ENCODE assay signal across 8 cellular contexts in the genomic region with DNA sequence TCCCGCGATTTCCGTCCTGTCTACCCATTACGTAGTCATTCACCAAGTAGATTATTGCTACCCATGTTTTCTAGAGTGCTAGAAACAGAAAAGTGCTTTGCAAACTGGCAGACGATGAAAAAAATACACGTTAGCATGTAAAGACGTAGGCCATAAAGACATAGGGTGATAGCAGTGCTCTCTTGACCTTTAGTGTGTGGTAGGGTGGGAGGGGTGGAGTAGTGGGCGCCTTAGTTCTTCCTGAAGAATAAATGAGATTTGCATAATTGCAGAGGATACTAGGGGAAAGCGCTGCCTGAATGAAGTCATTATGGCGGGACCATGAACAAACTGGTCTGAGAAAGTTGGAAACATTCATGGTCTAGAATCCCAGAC. TPM values are rescaled to one million over a fixed set of nuclear protein-coding genes. Genes with fewer than 3 reads are reported as not detected.
DNase-seq lines count a peak whose midpoint lies in the region; ATAC-seq and TF ChIP-seq lines count a peak whose summit lies in the region.

No MANE protein-coding gene starts in this region.

- H3K4me3 Mint-ChIP-seq in activated naive CD4-positive, alpha-beta T cell treated with anti-CD3 and anti-CD28 coated beads, Interleukin-2, amount 50 U/mL, for 24 hours = peak overlapping the region; percentile 87
- H3K4me3 Mint-ChIP-seq in memory B cell = peak overlapping the region; percentile 83

- H3K27me3 Mint-ChIP-seq in activated naive CD4-positive, alpha-beta T cell treated with anti-CD3 and anti-CD28 coated beads, Interleukin-2, amount 50 U/mL, for 24 hours = no peaks in the 10 kb centered on the region
- H3K27me3 Mint-ChIP-seq in memory B cell = peaks cover under 1% of the 10 kb centered on the region

- no peaks in the 10 kb centered on the region for H3K4me1 ChIP-seq in urinary bladder (ENCODE audit: insufficient read depth)

- peak overlapping the region; percentile 42 for H3K27ac Mint-ChIP-seq in activated naive CD4-positive, alpha-beta T cell treated with anti-CD3 and anti-CD28 coated beads, Interleukin-2, amount 50 U/mL, for 24 hours
- peak overlapping the region; percentile 49 for H3K27ac Mint-ChIP-seq in memory B cell

- DNase-seq in activated naive CD4-positive, alpha-beta T cell treated with anti-CD3 and anti-CD28 coated beads, Interleukin-2, amount 50 U/mL, for 16 hours = no peak
- DNase-seq in astrocyte of the cerebellum (ENCODE audit: low read depth) = no peak
- DNase-seq in memory B cell (ENCODE audit: low spot score in 2 of 2) = no peak
- DNase-seq in NCI-H2107 treated with DMSO at 0.1 percent for 48 hours (lab: John Stamatoyannopoulos, UW; ENCODE audit: unreplicated experiment) = no peak
- DNase-seq in C1 segment of cervical spinal cord (lab: John Stamatoyannopoulos, UW) = no peak
- no peak for DNase-seq in effector CD8-positive, alpha-beta T cell (lab: John Stamatoyannopoulos, UW)

- in situ Hi-C loops in astrocyte of the cerebellum (cut with HindIII; ENCODE audit: low sequenced_read_pairs) = no loop called here

- no peak overlapping the region for H3K27ac ChIP-seq in urinary bladder (ENCODE audit: low read depth)

- H3K9me3 Mint-ChIP-seq in activated naive CD4-positive, alpha-beta T cell treated with anti-CD3 and anti-CD28 coated beads, Interleukin-2, amount 50 U/mL, for 24 hours = no peaks in the 10 kb centered on the region
- peaks cover 2% of the 10 kb centered on the region for H3K9me3 Mint-ChIP-seq in memory B cell

- H3K4me1 Mint-ChIP-seq in activated naive CD4-positive, alpha-beta T cell treated with anti-CD3 and anti-CD28 coated beads, Interleukin-2, amount 50 U/mL, for 24 hours = peaks cover 51% of the 10 kb centered on the region
- H3K4me1 Mint-ChIP-seq in memory B cell = peaks cover 11% of the 10 kb centered on the region

- peaks cover 32% of the 10 kb centered on the region for H3K36me3 Mint-ChIP-seq in activated naive CD4-positive, alpha-beta T cell treated with anti-CD3 and anti-CD28 coated beads, Interleukin-2, amount 50 U/mL, for 24 hours
- peaks cover 30% of the 10 kb centered on the region for H3K36me3 Mint-ChIP-seq in memory B cell

- H3K36me3 ChIP-seq in urinary bladder (ENCODE audit: insufficient read depth) = no peaks in the 10 kb centered on the region

- WGBS in urinary bladder = 80% methylated on average over 10 of the region's 10 CpGs

- TF ChIP-seq CTCF in astrocyte of the cerebellum (IDR thresholded peaks at IDR 0.05; ENCODE audit: low read depth, low read length, missing control alignments) = no peak

- peak overlapping the region; percentile 66 for H3K4me3 ChIP-seq in astrocyte of the cerebellum (ENCODE audit: low read depth, low read length)
- H3K4me3 ChIP-seq in urinary bladder (ENCODE audit: low read depth, low read length) = peak overlapping the region; percentile 81

- no peak for ATAC-seq in memory B cell (ENCODE audit: low read depth)

RNA-seq across cellular contexts. Expression of a gene that starts 0.9 kb away (rescaled TPM):
- 5.2 TPM for total RNA-seq in urinary bladder
- polyA plus RNA-seq in urinary bladder = 1.7 TPM

RNA-seq across cellular contexts. Expression of a gene that starts 32.8 kb away (rescaled TPM):
- total RNA-seq in urinary bladder = 8.1 TPM
- polyA plus RNA-seq in urinary bladder = 5.3 TPM

RNA-seq across cellular contexts. Expression of a gene that starts 41.5 kb away (rescaled TPM):
- 37.7 TPM for total RNA-seq in urinary bladder
- 50.9 TPM for polyA plus RNA-seq in urinary bladder
